ENCODE assay signal across 8 cellular contexts in genomic region chr2:72893594-72894319, GRCh38. TPM values are rescaled to one million over a fixed set of nuclear protein-coding genes. Genes with fewer than 3 reads are reported as not detected.
DNase-seq lines count a peak whose midpoint lies in the region; ATAC-seq lines count a peak whose summit lies in the region.

No MANE protein-coding gene starts in this region.

- H3K4me1 Mint-ChIP-seq in activated naive CD4-positive, alpha-beta T cell treated with anti-CD3 and anti-CD28 coated beads for 36 hours (ENCODE audit: low read depth): peaks cover 2% of the 10 kb centered on the region

- CTCF ChIA-PET in activated naive CD4-positive, alpha-beta T cell treated with anti-CD3 and anti-CD28 coated beads for 36 hours (lab: Charles Lee): interaction anchor here (0.7 to 4.9 kb wide), 20 partner anchors 9 to 319 kb away, joined by 3 to 72 read pairs (median 4); partner anchors contain the start of gene SMYD5

- ATAC-seq in GM18907 (IDR thresholded peaks at IDR 0.05; ENCODE audit: unreplicated experiment): peak; percentile 80
- ATAC-seq in HG03060 (IDR thresholded peaks at IDR 0.05; ENCODE audit: low read depth, unreplicated experiment): peak; percentile 56
- ATAC-seq in left cardiac atrium: peak; percentile 67 to 79

- H3K4me3 Mint-ChIP-seq in activated naive CD4-positive, alpha-beta T cell treated with anti-CD3 and anti-CD28 coated beads for 36 hours: no peak overlapping the region

- DNase-seq in Caki2 (ENCODE audit: low read depth) (peak; percentile 65), NCI-H460 (ENCODE audit: extremely low read depth, low read depth) (peak; percentile 60), left cardiac atrium (peak; percentile 55), activated gamma-delta T cell (lab: John Stamatoyannopoulos, UW) (no peak)
- DNase-seq in activated naive CD4-positive, alpha-beta T cell treated with anti-CD3 and anti-CD28 coated beads for 36 hours: peak; percentile 75
- DNase-seq in stimulated activated CD4-positive, alpha-beta T cell treated with anti-CD3 and anti-CD28 coated beads, Interleukin-12 subunit alpha, Interleukin-12 subunit beta, amount 100 ng/mL, for 4 hours: peak; percentile 26

- in situ Hi-C loops in Caki2 (cut with HindIII; ENCODE audit: low pct_unique_long_range_greater_than_20kb, low sequenced_read_pairs): no loop called here

- H3K9me3 Mint-ChIP-seq in activated naive CD4-positive, alpha-beta T cell treated with anti-CD3 and anti-CD28 coated beads for 36 hours: no peaks in the 10 kb centered on the region

- intact Hi-C loops in activated naive CD4-positive, alpha-beta T cell treated with anti-CD3 and anti-CD28 coated beads for 36 hours (cut with micrococcal nuclease): loop anchor here (1.0 to 2.0 kb wide), 9 partner anchors 42 to 319 kb away; partner anchors contain the start of gene SFXN5
- intact Hi-C loops in left cardiac atrium (cut with DNase I): loop anchor here (2.0 to 10.0 kb wide), 6 partner anchors 71 to 269 kb away; partner anchors contain the start of gene SFXN5 (in 1 of the 2)

- no peak overlapping the region for H3K27ac Mint-ChIP-seq in activated naive CD4-positive, alpha-beta T cell treated with anti-CD3 and anti-CD28 coated beads for 36 hours

- peaks cover 5% of the 10 kb centered on the region for H3K36me3 Mint-ChIP-seq in activated naive CD4-positive, alpha-beta T cell treated with anti-CD3 and anti-CD28 coated beads for 36 hours (ENCODE audit: low read depth)

- H3K27me3 Mint-ChIP-seq in activated naive CD4-positive, alpha-beta T cell treated with anti-CD3 and anti-CD28 coated beads for 36 hours (ENCODE audit: low read depth): peaks cover 45% of the 10 kb centered on the region

RNA-seq across cellular contexts. Expression of gene SPR, which starts 6.5 kb away (rescaled TPM):
- total RNA-seq in Caki2 (2014; rRNA removed; shearing (Covaris generic); ENCODE audit: low replicate concordance): 120 and 123 TPM in 2 replicates
- 40.1 and 40.6 TPM in 2 replicates for total RNA-seq in NCI-H460 (2014; rRNA removed; shearing (Covaris generic))
- polyA plus RNA-seq in NCI-H460 (2014; cell fraction: nucleus; rRNA removed): 69.2 and 80.1 TPM in 2 replicates
- 1 to 10 TPM; 8.4 to 8.7 TPM for total RNA-seq in activated naive CD4-positive, alpha-beta T cell treated with anti-CD3 and anti-CD28 coated beads for 36 hours
- 10 to 100 TPM; 29.2 to 47.7 TPM for total RNA-seq in left cardiac atrium

RNA-seq across cellular contexts. Expression of gene EMX1, which starts 23.6 kb away (rescaled TPM):
- 0.55 and 0.81 TPM in 2 replicates for total RNA-seq in Caki2 (2014; rRNA removed; shearing (Covaris generic); ENCODE audit: low replicate concordance)
- total RNA-seq in NCI-H460 (2014; rRNA removed; shearing (Covaris generic)): not detected in 2 replicates
- not detected in 2 replicates for polyA plus RNA-seq in NCI-H460 (2014; cell fraction: nucleus; rRNA removed)
- total RNA-seq in activated naive CD4-positive, alpha-beta T cell treated with anti-CD3 and anti-CD28 coated beads for 36 hours: not detected
- not detected for total RNA-seq in left cardiac atrium
